ENCODE assay signal across 8 cellular contexts in the genomic region with DNA sequence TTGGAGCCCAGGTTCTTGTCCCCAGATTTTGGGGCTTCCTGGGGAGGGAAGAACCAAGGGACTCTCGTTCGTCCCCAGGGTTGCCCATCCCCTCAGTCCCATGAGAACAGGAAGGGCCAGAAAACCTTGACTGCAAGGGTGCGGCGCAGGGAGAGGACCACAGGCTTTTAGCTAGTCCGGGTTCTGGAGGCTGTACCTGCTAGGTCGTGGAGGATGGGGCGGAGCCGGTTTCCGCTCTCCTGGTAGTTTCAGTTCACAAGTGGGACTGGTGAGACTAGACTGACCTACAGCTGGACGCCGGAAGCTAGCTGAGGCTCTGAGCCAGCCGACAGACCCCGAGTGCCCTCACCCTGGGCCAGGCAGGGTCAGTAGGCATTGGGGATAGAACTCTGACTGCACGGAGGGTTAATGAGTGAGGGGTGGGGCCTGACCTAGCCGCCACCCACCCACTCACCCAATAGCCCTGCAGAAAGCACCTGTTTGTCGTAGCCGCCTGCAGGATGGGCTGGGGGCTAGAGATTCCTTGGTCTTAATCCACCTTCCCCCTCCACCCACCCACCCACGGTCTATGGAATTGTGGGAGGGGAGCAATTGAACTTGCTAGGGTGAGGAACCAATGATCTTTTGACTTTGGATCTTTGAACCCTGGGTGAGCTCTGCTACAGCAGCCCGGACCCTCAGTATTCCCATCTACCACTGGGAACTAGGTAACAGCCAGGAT. TPM values are rescaled to one million over a fixed set of nuclear protein-coding genes. Genes with fewer than 3 reads are reported as not detected.
A peak's percentile ranks its signal among the peaks of the same experiment; 100 is the strongest.
DNase-seq lines count a peak whose midpoint lies in the region; ATAC-seq lines count a peak whose summit lies in the region.

No MANE protein-coding gene starts in this region.

- H3K4me1 ChIP-seq in iPS DF 6.9 (ENCODE audit: control insufficient read depth, insufficient read depth, low read length) (peaks cover 3% of the 10 kb centered on the region; the same call in 1 of the 2 replicates), skeletal muscle tissue (ENCODE audit: control insufficient read depth in 3 of 3, insufficient read depth in 3 of 3, low read length in 3 of 3) (peaks cover 30 to 44% (median 38%) of the 10 kb centered on the region in 3 donors)

- peak overlapping the region; percentile 77 to 93 (median 88) for H3K9ac ChIP-seq in skeletal muscle tissue (ENCODE audit: low read depth in 1 of 3, low read length in 3 of 3)

- peaks cover 45% of the 10 kb centered on the region for H3K4me1 Mint-ChIP-seq in activated naive CD4-positive, alpha-beta T cell treated with anti-CD3 and anti-CD28 coated beads, Interleukin-2, amount 10 ng/mL, durations not matched to agents 7 days and 5 days

- no CpG with 5 or more reads among the region's 19 CpGs for WGBS in iPS DF 6.9 (ENCODE audit: insufficient coverage, insufficient read length)

- peak; percentile 59 for DNase-seq in EH (ENCODE audit: low read depth)
- peak; percentile 27 for DNase-seq in KBM-7
- DNase-seq in activated naive CD4-positive, alpha-beta T cell treated with anti-CD3 and anti-CD28 coated beads, Interleukin-2, amount 10 ng/mL, durations not matched to agents 7 days and 5 days = peak; percentile 72
- no peak for DNase-seq in iPS DF 6.9 (ENCODE audit: low read depth, low spot score)
- DNase-seq in NCI-H2081 treated with DMSO at 0.1 percent for 48 hours (lab: John Stamatoyannopoulos, UW) = no peak

- H3K27ac ChIP-seq in iPS DF 6.9 (ENCODE audit: low read length) (no peak overlapping the region), skeletal muscle tissue (ENCODE audit: low read depth, low read length) (peak overlapping the region; percentile 98)

- no peaks in the 10 kb centered on the region for H3K9me3 Mint-ChIP-seq in activated naive CD4-positive, alpha-beta T cell treated with anti-CD3 and anti-CD28 coated beads, Interleukin-2, amount 10 ng/mL, durations not matched to agents 7 days and 5 days

- H3K4me3 ChIP-seq in iPS DF 6.9 (ENCODE audit: low read length) (peak overlapping the region; percentile 76; the same call in 1 of the 2 replicates), skeletal muscle tissue (ENCODE audit: low read length in 3 of 3) (peak overlapping the region; percentile 64 to 80 (median 74))

- CTCF ChIA-PET in activated naive CD4-positive, alpha-beta T cell treated with anti-CD3 and anti-CD28 coated beads, Interleukin-2, amount 10 ng/mL, durations not matched to agents 7 days and 5 days (lab: Charles Lee) = interaction anchor here (0.8 to 1.7 kb wide), 5 partner anchors 11 to 151 kb away, joined by 3 to 5 read pairs (median 4); no protein-coding TSS in a partner anchor

- no peaks in the 10 kb centered on the region for H3K36me3 Mint-ChIP-seq in activated naive CD4-positive, alpha-beta T cell treated with anti-CD3 and anti-CD28 coated beads, Interleukin-2, amount 10 ng/mL, durations not matched to agents 7 days and 5 days

- ATAC-seq in HG02884 (IDR thresholded peaks at IDR 0.05; ENCODE audit: unreplicated experiment) = no peak
- no peak for ATAC-seq in HG03457 (IDR thresholded peaks at IDR 0.05; ENCODE audit: unreplicated experiment)

- H3K4me3 Mint-ChIP-seq in activated naive CD4-positive, alpha-beta T cell treated with anti-CD3 and anti-CD28 coated beads, Interleukin-2, amount 10 ng/mL, durations not matched to agents 7 days and 5 days = peak overlapping the region; percentile 81

- in situ Hi-C loops in KBM-7 (cut with MboI; ENCODE audit: low pct_unique_long_range_greater_than_20kb, low sequenced_read_pairs) = no loop called here

- H3K27ac Mint-ChIP-seq in activated naive CD4-positive, alpha-beta T cell treated with anti-CD3 and anti-CD28 coated beads, Interleukin-2, amount 10 ng/mL, durations not matched to agents 7 days and 5 days = peak overlapping the region; percentile 85

- H3K27me3 ChIP-seq in iPS DF 6.9 (ENCODE audit: control insufficient read depth, insufficient read depth, low read length) = no peaks in the 10 kb centered on the region
- H3K27me3 ChIP-seq in skeletal muscle tissue (ENCODE audit: control insufficient read depth in 3 of 3, insufficient read depth in 3 of 3, low read length in 3 of 3) = no peaks in the 10 kb centered on the region

- H3K9me3 ChIP-seq in iPS DF 6.9 (ENCODE audit: control insufficient read depth, insufficient read depth, low read length) (no peaks in the 10 kb centered on the region), skeletal muscle tissue (ENCODE audit: control insufficient read depth in 3 of 3, low read length in 3 of 3) (no peaks in the 10 kb centered on the region)

- peaks cover 7% of the 10 kb centered on the region for H3K27me3 Mint-ChIP-seq in activated naive CD4-positive, alpha-beta T cell treated with anti-CD3 and anti-CD28 coated beads, Interleukin-2, amount 10 ng/mL, durations not matched to agents 7 days and 5 days

- H3K36me3 ChIP-seq in iPS DF 6.9 (ENCODE audit: control insufficient read depth, insufficient read depth, low read length) = no peaks in the 10 kb centered on the region
- H3K36me3 ChIP-seq in skeletal muscle tissue (ENCODE audit: control insufficient read depth in 3 of 3, insufficient read depth in 3 of 3, low read length in 3 of 3) = no peaks in the 10 kb centered on the region

RNA-seq across cellular contexts. Expression of a gene that starts 1.5 kb away (rescaled TPM):
- 4.2 TPM for total RNA-seq in skeletal muscle tissue

RNA-seq across cellular contexts. Expression of a gene that starts 21.6 kb away (rescaled TPM):
- 14.1 TPM for total RNA-seq in skeletal muscle tissue

Comparison
In these comparisons a context has a peak if more than half of its experiments do, and no peak if none do; other contexts are left out.
1. DNase-seq: peak in EH (single experiment), KBM-7 (single experiment) and activated naive CD4-positive, alpha-beta T cell treated with anti-CD3 and anti-CD28 coated beads, Interleukin-2, amount 10 ng/mL, durations not matched to agents 7 days and 5 days (single experiment); none in iPS DF 6.9 (single experiment) and NCI-H2081 treated with DMSO at 0.1 percent for 48 hours (single experiment).